In the genomic region with DNA sequence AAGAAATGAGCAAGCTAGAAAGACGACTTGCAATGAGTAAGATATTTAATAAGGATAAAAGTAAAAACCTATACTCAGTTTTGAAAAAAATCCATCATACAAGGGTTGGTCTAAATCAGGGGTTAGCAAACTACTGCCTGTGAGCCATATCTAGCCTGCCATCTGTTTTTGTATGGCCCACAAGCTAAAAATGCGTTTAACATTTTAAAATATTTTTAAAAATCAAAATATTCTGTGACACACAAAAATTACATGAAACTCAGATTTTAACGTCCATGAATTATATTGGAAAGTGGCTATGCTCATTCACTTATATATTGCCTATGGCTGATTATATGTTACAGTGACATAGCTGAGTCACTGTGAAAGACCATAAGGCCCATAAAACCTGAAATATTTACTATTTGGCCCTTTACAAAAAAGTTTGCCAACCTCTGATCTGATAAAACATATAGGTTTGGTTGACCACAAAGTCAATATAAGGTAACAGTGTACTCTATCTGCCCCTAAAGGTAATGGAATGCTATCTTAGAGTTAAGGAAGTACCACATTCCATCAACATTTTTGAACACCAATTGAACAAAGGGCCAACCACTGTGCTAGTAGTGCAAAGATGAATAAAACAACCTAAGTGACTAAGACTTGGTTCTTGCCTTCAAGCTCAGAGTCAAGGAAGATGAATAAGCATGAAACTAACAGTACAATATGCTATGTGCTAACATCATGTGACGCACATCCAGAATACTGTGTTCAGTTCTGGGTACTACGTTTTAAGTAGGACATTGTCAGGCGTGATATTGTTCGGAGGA, we compare ENCODE assay signal across 19 cellular contexts. TPM values are rescaled to one million over a fixed set of nuclear protein-coding genes. Genes with fewer than 3 reads are reported as not detected.
A peak's percentile ranks its signal among the peaks of the same experiment; 100 is the strongest.
DNase-seq lines count a peak whose midpoint lies in the region; ATAC-seq and TF ChIP-seq lines count a peak whose summit lies in the region.
"Had no signal": no experiment of that assay in that cellular context is flagged by ENCODE, and none has a peak within 500 bp of the region (broad histone marks: within the 10 kb centered on the region; RNA-seq: fewer than 3 reads in every experiment).

No MANE protein-coding gene starts in this region.

- H3K56ac ChIP-seq in IMR-90 (ENCODE audit: extremely low read depth, insufficient read depth, low read length) = no peak overlapping the region

- CTCF ChIA-PET in activated CD8-positive, alpha-beta T cell treated with anti-CD3 and anti-CD28 coated beads for 36 hours (lab: Charles Lee) = interaction anchor here (0.7 to 12.2 kb wide), 5 partner anchors 17 to 81 kb away, joined by 3 to 146 read pairs (median 5); no protein-coding TSS in a partner anchor
- CTCF ChIA-PET in activated CD8-positive, alpha-beta T cell treated with anti-CD3 and anti-CD28 coated beads, Interleukin-2, amount 10 ng/mL, durations not matched to agents 7 days and 5 days (lab: Charles Lee) = interaction anchor here (0.9 to 4.1 kb wide), 3 partner anchors 19 to 82 kb away, joined by 3 to 14 read pairs (median 3); no protein-coding TSS in a partner anchor
- CTCF ChIA-PET in IMR-90 (lab: Yijun Ruan, JAX) (interaction anchor here (0.6 to 1.2 kb wide), 3 partner anchors 17 to 911 kb away, joined by 3 read pairs; no protein-coding TSS in a partner anchor), A673 (lab: Charles Lee) (interaction anchor here (0.6 kb wide), 1 partner anchor 465 kb away, joined by 9 read pairs; no protein-coding TSS in a partner anchor)

- H4K5ac ChIP-seq in IMR-90 (ENCODE audit: low read depth, low read length) = no peak overlapping the region

- no peak overlapping the region for H3K4me2 ChIP-seq in IMR-90 (ENCODE audit: low read depth, low read length)

- H3K9me3 ChIP-seq in IMR-90 (ENCODE audit: control insufficient read depth, insufficient read depth, low read length) = no peaks in the 10 kb centered on the region
- H3K9me3 ChIP-seq in A673 (ENCODE audit: low read depth, low read length, poor library complexity, severe bottlenecking) = no peaks in the 10 kb centered on the region
- H3K9me3 ChIP-seq: upper lobe of left lung had no signal

- no peak overlapping the region for H3K9ac ChIP-seq in IMR-90 (ENCODE audit: low read depth, low read length)

- POLR2A ChIA-PET in activated CD8-positive, alpha-beta T cell treated with anti-CD3 and anti-CD28 coated beads for 36 hours (lab: Charles Lee) = interaction anchor here (1.0 kb wide), 1 partner anchor 111 kb away, joined by 4 read pairs; a partner anchor contains a TSS
- POLR2A ChIA-PET in activated CD8-positive, alpha-beta T cell treated with anti-CD3 and anti-CD28 coated beads, Interleukin-2, amount 10 ng/mL, durations not matched to agents 7 days and 5 days (lab: Charles Lee) = no interaction called here
- POLR2A ChIA-PET in IMR-90 (lab: Charles Lee; ENCODE audit: unreplicated experiment) = no interaction called here
- POLR2A ChIA-PET in activated naive CD8-positive, alpha-beta T cell treated with anti-CD3 and anti-CD28 coated beads, Interleukin-2, amount 10 ng/mL, durations not matched to agents 7 days and 5 days (lab: Charles Lee) = interaction anchor here (0.7 kb wide), 1 partner anchor 21 kb away, joined by 3 read pairs; no protein-coding TSS in a partner anchor
- POLR2A ChIA-PET in A673 (lab: Charles Lee; ENCODE audit: low non-redundant PET) = no interaction called here

- H3K27me3 ChIP-seq in IMR-90 (ENCODE audit: control insufficient read depth, insufficient read depth, low read length) = no peaks in the 10 kb centered on the region
- no peaks in the 10 kb centered on the region for H3K27me3 ChIP-seq in A673 (replicated peaks; ENCODE audit: insufficient read depth, low read depth, low read length, poor library complexity)
- H3K27me3 ChIP-seq: upper lobe of left lung had no signal

- H2BK15ac ChIP-seq in IMR-90 (ENCODE audit: low read depth, low read length) = no peak overlapping the region

- peaks cover 9% of the 10 kb centered on the region for H3K9me1 ChIP-seq in IMR-90 (ENCODE audit: insufficient read depth, low read length)

- H2AK5ac ChIP-seq in IMR-90 (ENCODE audit: low read depth, low read length) = no peak overlapping the region

- peak overlapping the region; percentile 77 for H3K27ac Mint-ChIP-seq in activated CD8-positive, alpha-beta T cell treated with anti-CD3 and anti-CD28 coated beads for 36 hours
- H3K27ac Mint-ChIP-seq in activated CD8-positive, alpha-beta T cell treated with anti-CD3 and anti-CD28 coated beads, Interleukin-2, amount 10 ng/mL, durations not matched to agents 7 days and 5 days = no peak overlapping the region
- no peak overlapping the region for H3K27ac Mint-ChIP-seq in activated naive CD8-positive, alpha-beta T cell treated with anti-CD3 and anti-CD28 coated beads, Interleukin-2, amount 10 ng/mL, durations not matched to agents 7 days and 5 days
- H3K27ac Mint-ChIP-seq: activated B cell treated with CpG ODN at 0.5 μM for 24 hours; CD8-positive, alpha-beta T cell; T-cell had no signal

- 0 out of 2 replicates have a peak overlapping the region, but pooled peaks have one; percentile 28 for H3K23ac ChIP-seq in IMR-90 (ENCODE audit: low read depth, low read length)

- H3K4me3 Mint-ChIP-seq in activated CD8-positive, alpha-beta T cell treated with anti-CD3 and anti-CD28 coated beads for 36 hours = peak overlapping the region; percentile 93
- no peak overlapping the region for H3K4me3 Mint-ChIP-seq in activated CD8-positive, alpha-beta T cell treated with anti-CD3 and anti-CD28 coated beads, Interleukin-2, amount 10 ng/mL, durations not matched to agents 7 days and 5 days
- peak overlapping the region; percentile 37 for H3K4me3 Mint-ChIP-seq in activated naive CD8-positive, alpha-beta T cell treated with anti-CD3 and anti-CD28 coated beads, Interleukin-2, amount 10 ng/mL, durations not matched to agents 7 days and 5 days
- H3K4me3 Mint-ChIP-seq: activated B cell treated with CpG ODN at 0.5 μM for 24 hours had no signal

- H3K4me1 Mint-ChIP-seq in activated CD8-positive, alpha-beta T cell treated with anti-CD3 and anti-CD28 coated beads for 36 hours (ENCODE audit: low read depth) = peaks cover 41% of the 10 kb centered on the region
- peaks cover 44% of the 10 kb centered on the region for H3K4me1 Mint-ChIP-seq in activated CD8-positive, alpha-beta T cell treated with anti-CD3 and anti-CD28 coated beads, Interleukin-2, amount 10 ng/mL, durations not matched to agents 7 days and 5 days (ENCODE audit: low read depth)
- H3K4me1 Mint-ChIP-seq in activated naive CD8-positive, alpha-beta T cell treated with anti-CD3 and anti-CD28 coated beads, Interleukin-2, amount 10 ng/mL, durations not matched to agents 7 days and 5 days = peaks cover 37% of the 10 kb centered on the region

- H3K4ac ChIP-seq in IMR-90 (ENCODE audit: low read depth, low read length) = no peak overlapping the region

- no peak overlapping the region for H3K18ac ChIP-seq in IMR-90 (ENCODE audit: low read depth, low read length)

- no peak for DNase-seq in activated CD8-positive, alpha-beta T cell treated with anti-CD3 and anti-CD28 coated beads for 36 hours
- no peak for DNase-seq in activated CD8-positive, alpha-beta T cell treated with anti-CD3 and anti-CD28 coated beads, Interleukin-2, amount 10 ng/mL, durations not matched to agents 7 days and 5 days
- DNase-seq in IMR-90 (no peak), kidney tubule cell (ENCODE audit: low spot score) (peak; percentile 25), A673 (ENCODE audit: low spot score) (no peak), cerebellar nuclear complex (lab: John Stamatoyannopoulos, UW) (no peak), mesenteric fat pad (ENCODE audit: low spot score) (no peak)
- DNase-seq in activated naive CD8-positive, alpha-beta T cell treated with anti-CD3 and anti-CD28 coated beads, Interleukin-2, amount 10 ng/mL, durations not matched to agents 7 days and 5 days = no peak
- DNase-seq: activated B cell treated with CpG ODN at 0.5 μM for 24 hours; CD8-positive, alpha-beta T cell; HCEC 1CT; NCI-H1105 treated with DMSO at 0.1 percent for 48 hours; NCI-H774; T-cell; upper lobe of left lung had no signal

- dilution Hi-C loops in IMR-90 (cut with HindIII; ENCODE audit: low sequenced_read_pairs, unreplicated experiment) = no loop called here

- H4K20me1 ChIP-seq in IMR-90 (ENCODE audit: insufficient read depth, low read length) = peaks cover 16% of the 10 kb centered on the region; the same call in 1 of the 2 replicates

- peaks cover 34% of the 10 kb centered on the region for H3K36me3 Mint-ChIP-seq in activated CD8-positive, alpha-beta T cell treated with anti-CD3 and anti-CD28 coated beads for 36 hours (ENCODE audit: low read depth)
- H3K36me3 Mint-ChIP-seq in activated CD8-positive, alpha-beta T cell treated with anti-CD3 and anti-CD28 coated beads, Interleukin-2, amount 10 ng/mL, durations not matched to agents 7 days and 5 days (ENCODE audit: low read depth) = peaks cover 42% of the 10 kb centered on the region
- peaks cover 42% of the 10 kb centered on the region for H3K36me3 Mint-ChIP-seq in activated naive CD8-positive, alpha-beta T cell treated with anti-CD3 and anti-CD28 coated beads, Interleukin-2, amount 10 ng/mL, durations not matched to agents 7 days and 5 days

- TF ChIP-seq POLR2A in IMR-90 (IDR thresholded peaks at IDR 0.05; ENCODE audit: low read depth, low read length) = no peak

- no peaks in the 10 kb centered on the region for H3K27me3 Mint-ChIP-seq in activated CD8-positive, alpha-beta T cell treated with anti-CD3 and anti-CD28 coated beads for 36 hours
- H3K27me3 Mint-ChIP-seq in activated CD8-positive, alpha-beta T cell treated with anti-CD3 and anti-CD28 coated beads, Interleukin-2, amount 10 ng/mL, durations not matched to agents 7 days and 5 days (ENCODE audit: low read depth) = no peaks in the 10 kb centered on the region
- H3K27me3 Mint-ChIP-seq in activated naive CD8-positive, alpha-beta T cell treated with anti-CD3 and anti-CD28 coated beads, Interleukin-2, amount 10 ng/mL, durations not matched to agents 7 days and 5 days = no peaks in the 10 kb centered on the region
- H3K27me3 Mint-ChIP-seq: activated B cell treated with CpG ODN at 0.5 μM for 24 hours, IgD-negative memory B cell, T-cell had no signal

- H3K9me3 Mint-ChIP-seq in activated CD8-positive, alpha-beta T cell treated with anti-CD3 and anti-CD28 coated beads for 36 hours = no peaks in the 10 kb centered on the region
- no peaks in the 10 kb centered on the region for H3K9me3 Mint-ChIP-seq in activated CD8-positive, alpha-beta T cell treated with anti-CD3 and anti-CD28 coated beads, Interleukin-2, amount 10 ng/mL, durations not matched to agents 7 days and 5 days (ENCODE audit: insufficient read depth)
- H3K9me3 Mint-ChIP-seq in activated naive CD8-positive, alpha-beta T cell treated with anti-CD3 and anti-CD28 coated beads, Interleukin-2, amount 10 ng/mL, durations not matched to agents 7 days and 5 days = peaks cover 1% of the 10 kb centered on the region
- H3K9me3 Mint-ChIP-seq: activated B cell treated with CpG ODN at 0.5 μM for 24 hours; CD8-positive, alpha-beta T cell; IgD-negative memory B cell; T-cell had no signal

- H4K91ac ChIP-seq in IMR-90 (ENCODE audit: insufficient read depth, low read depth, low read length) = no peak overlapping the region

- peaks cover 26 to 46% of the 10 kb centered on the region in 2 experiments for H3K79me1 ChIP-seq in IMR-90 (ENCODE audit: low read depth in 1 of 2, low read length in 2 of 2)

- in situ Hi-C loops in IMR-90 (cut with MboI; ENCODE audit: low sequenced_read_pairs) = no loop called here

- intact Hi-C loops in activated CD8-positive, alpha-beta T cell treated with anti-CD3 and anti-CD28 coated beads for 36 hours (cut with micrococcal nuclease) = loop anchor here (5.0 kb wide), 1 partner anchor 50 kb away; a partner anchor contains a TSS
- intact Hi-C loops in IMR-90 (cut with micrococcal nuclease) = no loop called here
- intact Hi-C loops in A673 (cut with micrococcal nuclease; ENCODE audit: unreplicated experiment) = no loop called here

- BruUV-seq in IMR-90 (replicated peaks; lab: Mats Ljungman, UMichigan) (no TSS peak), A673 (replicated peaks; lab: Mats Ljungman, UMichigan) (no TSS peak)

- H3K4me3 ChIP-seq in IMR-90 (ENCODE audit: insufficient read depth, low read depth, low read length) (no peak overlapping the region), A673 (ENCODE audit: low read depth, low read length, poor library complexity, severe bottlenecking) (no peak overlapping the region)
- H3K4me3 ChIP-seq: upper lobe of left lung had no signal

- no peaks in the 10 kb centered on the region for H3K36me3 ChIP-seq in IMR-90 (ENCODE audit: control insufficient read depth, insufficient read depth, low read length)
- peaks cover 4% of the 10 kb centered on the region for H3K36me3 ChIP-seq in A673 (ENCODE audit: insufficient read depth, low read length, poor library complexity, severe bottlenecking)

- no peak overlapping the region for H2BK120ac ChIP-seq in IMR-90 (ENCODE audit: low read depth, low read length)

- H3K14ac ChIP-seq in IMR-90 (replicated peaks; ENCODE audit: low read depth, low read length) = no peak overlapping the region

- H3K4me1 ChIP-seq in IMR-90 (ENCODE audit: control insufficient read depth, insufficient read depth, low read length) (peaks cover 13% of the 10 kb centered on the region), A673 (ENCODE audit: insufficient read depth, low read length, poor library complexity, severe bottlenecking) (no peaks in the 10 kb centered on the region)

- H2BK20ac ChIP-seq in IMR-90 (ENCODE audit: low read depth, low read length) = no peak overlapping the region

- H2AFZ ChIP-seq in IMR-90 (replicated peaks; ENCODE audit: low read length, poor library complexity) = no peak overlapping the region

- WGBS in IMR-90 (ENCODE audit: extremely low coverage in 2 of 2, insufficient read length in 1 of 2), 2 experiments = no CpG with 5 or more reads among the region's 7 CpGs

- ATAC-seq in activated CD8-positive, alpha-beta T cell treated with anti-CD3 and anti-CD28 coated beads for 36 hours = peak; percentile 7
- no peak for ATAC-seq in activated CD8-positive, alpha-beta T cell treated with anti-CD3 and anti-CD28 coated beads, Interleukin-2, amount 10 ng/mL, durations not matched to agents 7 days and 5 days
- ATAC-seq in IMR-90 (ENCODE audit: low read depth) = no peak
- no peak for ATAC-seq in activated naive CD8-positive, alpha-beta T cell treated with anti-CD3 and anti-CD28 coated beads, Interleukin-2, amount 10 ng/mL, durations not matched to agents 7 days and 5 days (ENCODE audit: low read depth)
- ATAC-seq: CD8-positive, alpha-beta T cell; T-cell had no signal

- no peak for TF ChIP-seq RAD21 in IMR-90 (IDR thresholded peaks at IDR 0.05; ENCODE audit: low read length)

- no peak overlapping the region for H4K8ac ChIP-seq in IMR-90 (ENCODE audit: low read depth in 2 of 2, low read length in 2 of 2)

- H2AK9ac ChIP-seq in IMR-90 (replicated peaks; ENCODE audit: low read depth, low read length, poor library complexity) = no peak overlapping the region

- no peak overlapping the region for H2BK5ac ChIP-seq in IMR-90 (ENCODE audit: low read depth, low read length, poor library complexity, severe bottlenecking)

- H3K27ac ChIP-seq in IMR-90 (ENCODE audit: insufficient read depth, low read length) (no peak overlapping the region), A673 (ENCODE audit: low read depth, low read length, poor library complexity, severe bottlenecking) (no peak overlapping the region)
- H3K27ac ChIP-seq: RWPE1, upper lobe of left lung had no signal

- TF ChIP-seq CTCF in activated CD8-positive, alpha-beta T cell treated with anti-CD3 and anti-CD28 coated beads for 36 hours (IDR thresholded peaks at IDR 0.05) = no peak
- no peak for TF ChIP-seq CTCF in IMR-90 (conservative IDR thresholded peaks at IDR 0.05; ENCODE audit: low read depth, low read length)
- TF ChIP-seq CTCF in A673 (conservative IDR thresholded peaks at IDR 0.05; ENCODE audit: low read depth, low read length) = no peak

RNA-seq across cellular contexts. Expression of a gene that starts 3.1 kb away (rescaled TPM):
- total RNA-seq in activated CD8-positive, alpha-beta T cell treated with anti-CD3 and anti-CD28 coated beads for 36 hours = 10 to 100 TPM; 60.5 to 63.5 TPM
- 10 to 100 TPM; 83.1 to 87.1 TPM for total RNA-seq in activated CD8-positive, alpha-beta T cell treated with anti-CD3 and anti-CD28 coated beads, Interleukin-2, amount 10 ng/mL, durations not matched to agents 7 days and 5 days
- total RNA-seq in IMR-90 (2012; rRNA removed) = 9.1 and 30.0 TPM in 2 replicates
- polyA plus RNA-seq in IMR-90 (2012; rRNA removed) = 32.4 and 38.0 TPM in 2 replicates
- 2.9 and 8.6 TPM in 2 replicates for polyA plus RNA-seq in IMR-90 (2012; cell fraction: cytosol; rRNA removed)
- polyA plus RNA-seq in IMR-90 (2012; cell fraction: nucleus; rRNA removed; ENCODE audit: low replicate concordance) = 1.4 and 17.9 TPM in 2 replicates
- total RNA-seq in activated naive CD8-positive, alpha-beta T cell treated with anti-CD3 and anti-CD28 coated beads, Interleukin-2, amount 10 ng/mL, durations not matched to agents 7 days and 5 days = 10 to 100 TPM; 76.7 to 81.6 TPM
- total RNA-seq in A673 (2021) = 34.7 and 41.0 TPM in 2 replicates
- 17.2 TPM for total RNA-seq in mesenteric fat pad

RNA-seq across cellular contexts. Expression of a gene that starts 3.8 kb away (rescaled TPM):
- 10 to 100 TPM; 26.7 to 29.6 TPM for total RNA-seq in activated CD8-positive, alpha-beta T cell treated with anti-CD3 and anti-CD28 coated beads for 36 hours
- total RNA-seq in activated CD8-positive, alpha-beta T cell treated with anti-CD3 and anti-CD28 coated beads, Interleukin-2, amount 10 ng/mL, durations not matched to agents 7 days and 5 days = 10 to 100 TPM; 26.3 to 26.8 TPM
- total RNA-seq in IMR-90 (2012; rRNA removed) (33.3 and 47.5 TPM in 2 replicates), A673 (2021) (25.7 and 25.8 TPM in 2 replicates), mesenteric fat pad (18.0 TPM)
- 38.6 and 39.9 TPM in 2 replicates for polyA plus RNA-seq in IMR-90 (2012; rRNA removed)
- polyA plus RNA-seq in IMR-90 (2012; cell fraction: cytosol; rRNA removed) = 22.7 and 24.5 TPM in 2 replicates
- polyA plus RNA-seq in IMR-90 (2012; cell fraction: nucleus; rRNA removed; ENCODE audit: low replicate concordance) = 11.2 and 23.1 TPM in 2 replicates
- total RNA-seq in activated naive CD8-positive, alpha-beta T cell treated with anti-CD3 and anti-CD28 coated beads, Interleukin-2, amount 10 ng/mL, durations not matched to agents 7 days and 5 days = 10 to 100 TPM; 18.8 to 20.2 TPM

RNA-seq across cellular contexts. Expression of a gene that starts 48.4 kb away (rescaled TPM):
- not detected for total RNA-seq in activated CD8-positive, alpha-beta T cell treated with anti-CD3 and anti-CD28 coated beads for 36 hours
- total RNA-seq in activated CD8-positive, alpha-beta T cell treated with anti-CD3 and anti-CD28 coated beads, Interleukin-2, amount 10 ng/mL, durations not matched to agents 7 days and 5 days = not detected
- total RNA-seq in IMR-90 (2012; rRNA removed) (not detected in 2 replicates), A673 (2021) (not detected in 2 replicates), mesenteric fat pad (not detected)
- polyA plus RNA-seq in IMR-90 (2012; rRNA removed) = not detected in 2 replicates
- not detected in 2 replicates for polyA plus RNA-seq in IMR-90 (2012; cell fraction: cytosol; rRNA removed)
- not detected in 2 replicates for polyA plus RNA-seq in IMR-90 (2012; cell fraction: nucleus; rRNA removed; ENCODE audit: low replicate concordance)
- not detected for total RNA-seq in activated naive CD8-positive, alpha-beta T cell treated with anti-CD3 and anti-CD28 coated beads, Interleukin-2, amount 10 ng/mL, durations not matched to agents 7 days and 5 days
- total RNA-seq: activated B cell treated with CpG ODN at 0.5 μM for 24 hours; CD8-positive, alpha-beta T cell; osteocyte; skeletal muscle tissue; T-cell had no signal

RNA-seq across cellular contexts. Expression of a gene that starts 52.8 kb away (rescaled TPM):
- total RNA-seq in activated CD8-positive, alpha-beta T cell treated with anti-CD3 and anti-CD28 coated beads for 36 hours = 10 to 100 TPM; 13.2 to 15.6 TPM
- 10 to 100 TPM; 14.9 to 16.3 TPM for total RNA-seq in activated CD8-positive, alpha-beta T cell treated with anti-CD3 and anti-CD28 coated beads, Interleukin-2, amount 10 ng/mL, durations not matched to agents 7 days and 5 days
- total RNA-seq in IMR-90 (2012; rRNA removed) (28.9 and 35.3 TPM in 2 replicates), A673 (2021) (7.8 and 8.5 TPM in 2 replicates), mesenteric fat pad (22.3 TPM)
- 22.2 and 23.7 TPM in 2 replicates for polyA plus RNA-seq in IMR-90 (2012; rRNA removed)
- polyA plus RNA-seq in IMR-90 (2012; cell fraction: cytosol; rRNA removed) = 9.2 and 17.1 TPM in 2 replicates
- 4.9 and 20.7 TPM in 2 replicates for polyA plus RNA-seq in IMR-90 (2012; cell fraction: nucleus; rRNA removed; ENCODE audit: low replicate concordance)
- total RNA-seq in activated naive CD8-positive, alpha-beta T cell treated with anti-CD3 and anti-CD28 coated beads, Interleukin-2, amount 10 ng/mL, durations not matched to agents 7 days and 5 days = 10 to 100 TPM; 16.9 to 19.5 TPM

Comparison
In these comparisons a context has a peak if more than half of its experiments do, and no peak if none do; other contexts are left out.
1. POLR2A ChIA-PET loops: an anchor here in activated CD8-positive, alpha-beta T cell treated with anti-CD3 and anti-CD28 coated beads for 36 hours (1.0 kb wide) and activated naive CD8-positive, alpha-beta T cell treated with anti-CD3 and anti-CD28 coated beads, Interleukin-2, amount 10 ng/mL, durations not matched to agents 7 days and 5 days (0.7 kb wide); none called in activated CD8-positive, alpha-beta T cell treated with anti-CD3 and anti-CD28 coated beads, Interleukin-2, amount 10 ng/mL, durations not matched to agents 7 days and 5 days, IMR-90 and A673.